ENCODE assay signal across 3 cellular contexts in genomic region chr17:39639043-39639442, GRCh38.
TF ChIP-seq lines count a peak whose summit lies in the region.

No MANE protein-coding gene starts in this region.

TF ChIP-seq in SK-N-SH, 30 proteins besides CTCF, POLR2A, EP300 and RAD21 (continued from another document):
- no peak for TF ChIP-seq CHD2 (IDR thresholded peaks at IDR 0.05; ENCODE audit: low read length, partially characterized antibody)
- no peak for TF ChIP-seq NRF1 (IDR thresholded peaks at IDR 0.05; ENCODE audit: low read depth, low read length)
- TF ChIP-seq RXRA (IDR thresholded peaks at IDR 0.05; ENCODE audit: borderline replicate concordance, low read depth): no peak
- no peak for TF ChIP-seq FOXM1 (IDR thresholded peaks at IDR 0.05; ENCODE audit: low read depth)
- TF ChIP-seq NFIC (IDR thresholded peaks at IDR 0.05; ENCODE audit: borderline replicate concordance): no peak
- TF ChIP-seq FOSL2 (IDR thresholded peaks at IDR 0.05; ENCODE audit: borderline replicate concordance, low read depth): no peak
- no peak for TF ChIP-seq ELF1 (IDR thresholded peaks at IDR 0.05)

TF ChIP-seq in SK-N-SH treated with all-trans-retinoic acid at 6 μM for 48 hours, 23 proteins besides CTCF, POLR2A, EP300 and RAD21:
- no peak for TF ChIP-seq ZNF8 (CRISPR knock-in tag; IDR thresholded peaks at IDR 0.05)
- TF ChIP-seq ISL1 (CRISPR knock-in tag; IDR thresholded peaks at IDR 0.05): no peak
- no peak for TF ChIP-seq ESRRG (CRISPR knock-in tag; IDR thresholded peaks at IDR 0.05)
- TF ChIP-seq, protein P1, sequence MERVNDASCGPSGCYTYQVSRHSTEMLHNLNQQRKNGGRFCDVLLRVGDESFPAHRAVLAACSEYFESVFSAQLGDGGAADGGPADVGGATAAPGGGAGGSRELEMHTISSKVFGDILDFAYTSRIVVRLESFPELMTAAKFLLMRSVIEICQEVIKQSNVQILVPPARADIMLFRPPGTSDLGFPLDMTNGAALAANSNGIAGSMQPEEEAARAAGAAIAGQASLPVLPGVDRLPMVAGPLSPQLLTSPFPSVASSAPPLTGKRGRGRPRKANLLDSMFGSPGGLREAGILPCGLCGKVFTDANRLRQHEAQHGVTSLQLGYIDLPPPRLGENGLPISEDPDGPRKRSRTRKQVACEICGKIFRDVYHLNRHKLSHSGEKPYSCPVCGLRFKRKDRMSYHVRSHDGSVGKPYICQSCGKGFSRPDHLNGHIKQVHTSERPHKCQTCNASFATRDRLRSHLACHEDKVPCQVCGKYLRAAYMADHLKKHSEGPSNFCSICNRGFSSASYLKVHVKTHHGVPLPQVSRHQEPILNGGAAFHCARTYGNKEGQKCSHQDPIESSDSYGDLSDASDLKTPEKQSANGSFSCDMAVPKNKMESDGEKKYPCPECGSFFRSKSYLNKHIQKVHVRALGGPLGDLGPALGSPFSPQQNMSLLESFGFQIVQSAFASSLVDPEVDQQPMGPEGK (CRISPR knock-in tag; IDR thresholded peaks at IDR 0.05; ENCODE audit: borderline replicate concordance): no peak
- no peak for TF ChIP-seq TOX (CRISPR knock-in tag; IDR thresholded peaks at IDR 0.05; ENCODE audit: borderline replicate concordance)
- TF ChIP-seq GLIS3 (CRISPR knock-in tag; IDR thresholded peaks at IDR 0.05): no peak
- TF ChIP-seq BACH2 (CRISPR knock-in tag; IDR thresholded peaks at IDR 0.05; ENCODE audit: borderline replicate concordance): no peak
- no peak for TF ChIP-seq CSDC2 (CRISPR knock-in tag; IDR thresholded peaks at IDR 0.05)
- TF ChIP-seq, protein P2, sequence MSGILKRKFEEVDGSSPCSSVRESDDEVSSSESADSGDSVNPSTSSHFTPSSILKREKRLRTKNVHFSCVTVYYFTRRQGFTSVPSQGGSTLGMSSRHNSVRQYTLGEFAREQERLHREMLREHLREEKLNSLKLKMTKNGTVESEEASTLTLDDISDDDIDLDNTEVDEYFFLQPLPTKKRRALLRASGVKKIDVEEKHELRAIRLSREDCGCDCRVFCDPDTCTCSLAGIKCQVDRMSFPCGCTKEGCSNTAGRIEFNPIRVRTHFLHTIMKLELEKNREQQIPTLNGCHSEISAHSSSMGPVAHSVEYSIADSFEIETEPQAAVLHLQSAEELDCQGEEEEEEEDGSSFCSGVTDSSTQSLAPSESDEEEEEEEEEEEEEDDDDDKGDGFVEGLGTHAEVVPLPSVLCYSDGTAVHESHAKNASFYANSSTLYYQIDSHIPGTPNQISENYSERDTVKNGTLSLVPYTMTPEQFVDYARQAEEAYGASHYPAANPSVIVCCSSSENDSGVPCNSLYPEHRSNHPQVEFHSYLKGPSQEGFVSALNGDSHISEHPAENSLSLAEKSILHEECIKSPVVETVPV (CRISPR knock-in tag; IDR thresholded peaks at IDR 0.05): no peak
- no peak for TF ChIP-seq TCF4 (CRISPR knock-in tag; IDR thresholded peaks at IDR 0.05; ENCODE audit: borderline replicate concordance)
- TF ChIP-seq OSR1 (CRISPR knock-in tag; IDR thresholded peaks at IDR 0.05): no peak
- no peak for TF ChIP-seq ZNF70 (CRISPR knock-in tag; IDR thresholded peaks at IDR 0.05)

TF ChIP-seq in HEK293, 187 proteins besides CTCF, POLR2A, EP300 and RAD21 (continued from another document):
- no peak for TF ChIP-seq ZNF157 (tag by site-specific recombination; IDR thresholded peaks at IDR 0.05)
